In genomic region chr20:49595811-49596545, GRCh38 we compare ENCODE assay signal across 9 cellular contexts. TPM values are rescaled to one million over a fixed set of nuclear protein-coding genes. Genes with fewer than 3 reads are reported as not detected.
DNase-seq lines count a peak whose midpoint lies in the region; ATAC-seq and TF ChIP-seq lines count a peak whose summit lies in the region.
"Had no signal": no experiment of that assay in that cellular context is flagged by ENCODE, and none has a peak within 500 bp of the region (broad histone marks: within the 10 kb centered on the region; RNA-seq: fewer than 3 reads in every experiment).

No MANE protein-coding gene starts in this region.

- no peak for TF ChIP-seq CTCF in Loucy (conservative IDR thresholded peaks at IDR 0.05; ENCODE audit: low read length)

- CTCF ChIA-PET in activated CD8-positive, alpha-beta memory T cell treated with anti-CD3 and anti-CD28 coated beads, Interleukin-2, amount 10 ng/mL, durations not matched to agents 7 days and 5 days (lab: Charles Lee), result interaction anchor here (0.7 to 7.7 kb wide), 10 partner anchors 12 to 275 kb away, joined by 3 to 141 read pairs (median 6); no protein-coding TSS in a partner anchor

- H3K4me3 ChIP-seq in Loucy (ENCODE audit: low read length, poor library complexity, severe bottlenecking), result no peak overlapping the region

- H3K9me3 Mint-ChIP-seq in activated CD8-positive, alpha-beta memory T cell treated with anti-CD3 and anti-CD28 coated beads, Interleukin-2, amount 10 ng/mL, durations not matched to agents 7 days and 5 days (ENCODE audit: low read depth), result peaks cover 2% of the 10 kb centered on the region
- no peaks in the 10 kb centered on the region for H3K9me3 Mint-ChIP-seq in immature natural killer cell

- H3K79me2 ChIP-seq in Loucy (ENCODE audit: insufficient read depth, low read length), result no peaks in the 10 kb centered on the region

- DNase-seq in activated CD8-positive, alpha-beta memory T cell treated with anti-CD3 and anti-CD28 coated beads, Interleukin-2, amount 10 ng/mL, durations not matched to agents 7 days and 5 days, result peak; percentile 92
- no peak for DNase-seq in immature natural killer cell
- peak; percentile 64 to 68 for DNase-seq in stimulated activated CD8-positive, alpha-beta memory T cell treated with anti-CD3 and anti-CD28 coated beads, Interleukin-7, amount 100 ng/mL, for 4 hours (ENCODE audit: low read depth in 2 of 2)
- no peak for DNase-seq in NCI-H774 (lab: John Stamatoyannopoulos, UW)
- DNase-seq: SHP77 had no signal

- no peaks in the 10 kb centered on the region for H3K36me3 ChIP-seq in Loucy (ENCODE audit: insufficient read depth, low read length)

- ATAC-seq in activated CD8-positive, alpha-beta memory T cell treated with anti-CD3 and anti-CD28 coated beads, Interleukin-2, amount 10 ng/mL, durations not matched to agents 7 days and 5 days, result peak; percentile 59
- no peak for ATAC-seq in GM21737 (IDR thresholded peaks at IDR 0.05; ENCODE audit: unreplicated experiment)
- no peak for ATAC-seq in HG03159 (IDR thresholded peaks at IDR 0.05; ENCODE audit: unreplicated experiment)
- ATAC-seq in GM21529 (IDR thresholded peaks at IDR 0.05; ENCODE audit: unreplicated experiment), result no peak

- H4K20me1 ChIP-seq in Loucy (ENCODE audit: insufficient read depth, low read length, poor library complexity, severe bottlenecking), result no peaks in the 10 kb centered on the region

- no peak overlapping the region for H3K9ac ChIP-seq in Loucy (ENCODE audit: low read depth, low read length, poor library complexity, severe bottlenecking)

- H3K27me3 Mint-ChIP-seq in activated CD8-positive, alpha-beta memory T cell treated with anti-CD3 and anti-CD28 coated beads, Interleukin-2, amount 10 ng/mL, durations not matched to agents 7 days and 5 days, result no peaks in the 10 kb centered on the region
- H3K27me3 Mint-ChIP-seq in immature natural killer cell (ENCODE audit: low read depth in 3 of 3), result peaks cover 0 to 11% (median 2%) of the 10 kb centered on the region in 3 donors

- H3K4me3 Mint-ChIP-seq in activated CD8-positive, alpha-beta memory T cell treated with anti-CD3 and anti-CD28 coated beads, Interleukin-2, amount 10 ng/mL, durations not matched to agents 7 days and 5 days, result peak overlapping the region; percentile 94
- H3K4me3 Mint-ChIP-seq in immature natural killer cell, result peak overlapping the region in 4 of 5 donors; percentile 38 to 82 (median 60)

- peak overlapping the region; percentile 28; the same call in 1 of the 2 replicates for H2AFZ ChIP-seq in Loucy (ENCODE audit: low read length)

- H3K27ac Mint-ChIP-seq in activated CD8-positive, alpha-beta memory T cell treated with anti-CD3 and anti-CD28 coated beads, Interleukin-2, amount 10 ng/mL, durations not matched to agents 7 days and 5 days, result peak overlapping the region; percentile 99
- peak overlapping the region in 4 of 6 donors; percentile 40 to 92 (median 86) for H3K27ac Mint-ChIP-seq in immature natural killer cell

- peaks cover 85% of the 10 kb centered on the region for H3K4me1 Mint-ChIP-seq in activated CD8-positive, alpha-beta memory T cell treated with anti-CD3 and anti-CD28 coated beads, Interleukin-2, amount 10 ng/mL, durations not matched to agents 7 days and 5 days
- peaks cover 56 to 58% of the 10 kb centered on the region in 2 donors for H3K4me1 Mint-ChIP-seq in immature natural killer cell

- no peaks in the 10 kb centered on the region for H3F3A ChIP-seq in Loucy (ENCODE audit: low read depth)

- H3K27me3 ChIP-seq in Loucy (ENCODE audit: insufficient read depth, low read length, poor library complexity, severe bottlenecking), result no peaks in the 10 kb centered on the region

- H3K9me2 ChIP-seq in Loucy (replicated peaks; ENCODE audit: low read depth, low read length), result no peaks in the 10 kb centered on the region

- peaks cover 10% of the 10 kb centered on the region for H3K4me1 ChIP-seq in Loucy (ENCODE audit: insufficient read depth, low read length, poor library complexity, severe bottlenecking)

- H3K4me2 ChIP-seq in Loucy (ENCODE audit: low read depth, low read length, poor library complexity, severe bottlenecking), result no peak overlapping the region

- peaks cover 47% of the 10 kb centered on the region for H3K36me3 Mint-ChIP-seq in activated CD8-positive, alpha-beta memory T cell treated with anti-CD3 and anti-CD28 coated beads, Interleukin-2, amount 10 ng/mL, durations not matched to agents 7 days and 5 days
- H3K36me3 Mint-ChIP-seq in immature natural killer cell, result no peaks in the 10 kb centered on the region

- no peaks in the 10 kb centered on the region for H3K9me3 ChIP-seq in Loucy (ENCODE audit: insufficient read depth, low read depth, low read length)

RNA-seq across cellular contexts. Expression of gene PTGIS, which starts 28.0 kb away (rescaled TPM):
- 10 to 100 TPM in 1 of 2 experiments, 1 to 10 TPM in 1; 3.8 to 15.1 TPM for total RNA-seq in activated CD8-positive, alpha-beta memory T cell treated with anti-CD3 and anti-CD28 coated beads, Interleukin-2, amount 10 ng/mL, durations not matched to agents 7 days and 5 days
- polyA plus RNA-seq in immature natural killer cell, result not detected

Comparison
In these comparisons a context has a peak if more than half of its experiments do, and no peak if none do; other contexts are left out.
1. DNase-seq: peak in activated CD8-positive, alpha-beta memory T cell treated with anti-CD3 and anti-CD28 coated beads, Interleukin-2, amount 10 ng/mL, durations not matched to agents 7 days and 5 days (single experiment) and stimulated activated CD8-positive, alpha-beta memory T cell treated with anti-CD3 and anti-CD28 coated beads, Interleukin-7, amount 100 ng/mL, for 4 hours (2 of 2); none in immature natural killer cell (0 of 3) and NCI-H774 (single experiment).